9 cellular contexts compared by ENCODE assay signal in genomic region chr10:25068152-25069058, GRCh38. TPM values are rescaled to one million over a fixed set of nuclear protein-coding genes. Genes with fewer than 3 reads are reported as not detected.
DNase-seq lines count a peak whose midpoint lies in the region; ATAC-seq and TF ChIP-seq lines count a peak whose summit lies in the region.
"Had no signal": no experiment of that assay in that cellular context is flagged by ENCODE, and none has a peak within 500 bp of the region (broad histone marks: within the 10 kb centered on the region; RNA-seq: fewer than 3 reads in every experiment).

No MANE protein-coding gene starts in this region.

- intact Hi-C loops in adrenal gland (cut with DNase I), result no loop called here

- H3K36me3 Mint-ChIP-seq in T-helper 2 cell treated with Interferon-gamma antibody and Interleukin-4, amounts not matched to agents 5 μg/mL and 100 μg/mL, for 36 hours (ENCODE audit: low read depth), result no peaks in the 10 kb centered on the region

- no peaks in the 10 kb centered on the region for H3K4me1 ChIP-seq in adrenal gland (replicated peaks in 1 of 2)
- H3K4me1 ChIP-seq in Peyer's patch, result no peaks in the 10 kb centered on the region

- TF ChIP-seq POLR2A in adrenal gland (IDR thresholded peaks at IDR 0.05) (no peak), Peyer's patch (IDR thresholded peaks at IDR 0.05) (no peak)

- peaks cover 5% of the 10 kb centered on the region for H3K4me1 Mint-ChIP-seq in T-helper 2 cell treated with Interferon-gamma antibody and Interleukin-4, amounts not matched to agents 5 μg/mL and 100 μg/mL, for 36 hours (ENCODE audit: low read depth)

- no peaks in the 10 kb centered on the region for H3K9me3 ChIP-seq in adrenal gland (replicated peaks in 1 of 3)
- H3K9me3 ChIP-seq in Peyer's patch, result no peaks in the 10 kb centered on the region

- H3K27ac ChIP-seq in epithelial cell of prostate (peak overlapping the region; percentile 97), adrenal gland (no peak overlapping the region), Peyer's patch (no peak overlapping the region)

- H3K4me3 ChIP-seq in adrenal gland, result no peak overlapping the region
- no peak overlapping the region for H3K4me3 ChIP-seq in Peyer's patch

- peak; percentile 27 for DNase-seq in GM04503 (ENCODE audit: low read depth)
- peak; percentile 86 for DNase-seq in NCI-H146 (lab: John Stamatoyannopoulos, UW)
- DNase-seq in epithelial cell of prostate (ENCODE audit: low read depth, low spot score), result peak; percentile 100
- peak; percentile 62 for DNase-seq in midbrain (lab: John Stamatoyannopoulos, UW)
- no peak for DNase-seq in T-helper 2 cell treated with Interferon-gamma antibody and Interleukin-4, amounts not matched to agents 5 μg/mL and 100 μg/mL, for 36 hours (ENCODE audit: low spot score)
- DNase-seq in omental fat pad (ENCODE audit: low spot score), result no peak
- DNase-seq in adrenal gland, result no peak
- DNase-seq in Peyer's patch, result no peak
- DNase-seq: Right ventricle myocardium superior had no signal

- H3K4me3 Mint-ChIP-seq in T-helper 2 cell treated with Interferon-gamma antibody and Interleukin-4, amounts not matched to agents 5 μg/mL and 100 μg/mL, for 36 hours, result no peak overlapping the region

- TF ChIP-seq CTCF in omental fat pad (IDR thresholded peaks at IDR 0.05) (no peak), adrenal gland (IDR thresholded peaks at IDR 0.05) (no peak), Peyer's patch (IDR thresholded peaks at IDR 0.05) (no peak)

- no peak for ATAC-seq in omental fat pad (ENCODE audit: low FRiP score)

- no peak overlapping the region for H3K27ac Mint-ChIP-seq in T-helper 2 cell treated with Interferon-gamma antibody and Interleukin-4, amounts not matched to agents 5 μg/mL and 100 μg/mL, for 36 hours

- no peaks in the 10 kb centered on the region for H3K9me3 Mint-ChIP-seq in T-helper 2 cell treated with Interferon-gamma antibody and Interleukin-4, amounts not matched to agents 5 μg/mL and 100 μg/mL, for 36 hours

- no peaks in the 10 kb centered on the region for H3K36me3 ChIP-seq in adrenal gland (replicated peaks in 1 of 2)
- H3K36me3 ChIP-seq in Peyer's patch, result no peaks in the 10 kb centered on the region

- peaks cover 5% of the 10 kb centered on the region for H3K27me3 Mint-ChIP-seq in T-helper 2 cell treated with Interferon-gamma antibody and Interleukin-4, amounts not matched to agents 5 μg/mL and 100 μg/mL, for 36 hours (ENCODE audit: low read depth)

- WGBS in adrenal gland, 4 donors, result 66 to 75% (median 70%) methylated on average over 11 of the region's 11 CpGs

- H3K27me3 ChIP-seq in adrenal gland, result no peaks in the 10 kb centered on the region
- no peaks in the 10 kb centered on the region for H3K27me3 ChIP-seq in Peyer's patch

RNA-seq across cellular contexts. Expression of gene THNSL1, which starts 52.0 kb away (rescaled TPM):
- total RNA-seq in omental fat pad, result 1 to 10 TPM in 3 of 4 donors, under 1 TPM in 1; 0.88 to 2.2 (median 1.4) TPM
- 10 to 100 TPM in 2 of 8 donors, 1 to 10 TPM in 6; 3.6 to 14.9 (median 5.3) TPM for total RNA-seq in adrenal gland
- polyA plus RNA-seq in adrenal gland, result 10 to 100 TPM in 1 of 3 donors, 1 to 10 TPM in 2; 3.3 to 14.5 (median 3.4) TPM
- 1 to 10 TPM; 1.1 to 3.3 (median 1.9) TPM for total RNA-seq in Peyer's patch

RNA-seq across cellular contexts. Expression of gene ENKUR, which starts 52.4 kb away (rescaled TPM):
- total RNA-seq in omental fat pad (not detected), adrenal gland (under 1 TPM in 3 of 8 donors, not detected in 5; 0.25 to 0.69 (median 0.41) TPM), Peyer's patch (under 1 TPM in 2 of 4 donors, not detected in 2; 0.38 to 0.53 TPM)
- under 1 TPM; 0.16 to 0.70 (median 0.17) TPM for polyA plus RNA-seq in adrenal gland
- total RNA-seq: Right ventricle myocardium superior had no signal

Comparison
In these comparisons a context has a peak if more than half of its experiments do, and no peak if none do; other contexts are left out.
1. DNase-seq: peak in GM04503 (single experiment), NCI-H146 (single experiment), epithelial cell of prostate (single experiment) and midbrain (single experiment); none in T-helper 2 cell treated with Interferon-gamma antibody and Interleukin-4, amounts not matched to agents 5 μg/mL and 100 μg/mL, for 36 hours (single experiment), omental fat pad (single experiment), adrenal gland (0 of 7) and Peyer's patch (0 of 3).